In the genomic region with DNA sequence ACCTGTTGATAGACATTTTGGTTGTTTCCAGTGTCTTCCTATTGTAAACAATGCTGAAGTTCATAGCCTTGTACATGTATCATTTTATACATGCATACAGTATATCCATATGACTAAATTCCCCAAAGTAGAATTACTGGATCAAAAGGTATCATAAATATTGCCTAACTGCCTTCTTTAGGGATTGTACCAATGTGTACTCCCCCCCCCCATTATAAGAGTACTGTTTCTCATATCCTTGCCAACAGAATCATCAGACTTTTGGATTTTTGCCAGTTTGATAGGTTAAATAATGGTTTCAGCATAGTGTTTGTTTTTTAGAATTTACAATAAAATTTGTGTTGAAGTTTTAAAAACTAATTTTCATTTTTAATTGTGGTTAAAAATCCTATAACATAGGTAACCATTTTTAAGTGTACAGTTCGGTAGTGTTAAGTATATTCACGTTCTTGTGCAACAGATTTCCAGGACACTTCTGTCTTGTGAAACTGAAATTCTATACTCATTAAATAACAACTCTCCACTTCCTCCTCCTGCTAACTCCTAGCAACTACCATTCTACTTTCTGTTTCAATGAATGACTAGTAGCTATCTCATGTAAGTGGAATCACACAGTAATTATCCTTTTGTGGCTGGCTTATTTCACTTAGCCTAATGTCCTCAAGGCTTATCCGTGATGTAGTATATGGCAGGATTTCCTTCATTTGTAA, we compare ENCODE assay signal across 8 cellular contexts. TPM values are rescaled to one million over a fixed set of nuclear protein-coding genes. Genes with fewer than 3 reads are reported as not detected.
DNase-seq lines count a peak whose midpoint lies in the region; ATAC-seq and TF ChIP-seq lines count a peak whose summit lies in the region.

No MANE protein-coding gene starts in this region.

- H3K36me3 ChIP-seq in esophagus squamous epithelium (no peaks in the 10 kb centered on the region), tibial nerve (no peaks in the 10 kb centered on the region)

- H3K9me3 ChIP-seq in esophagus squamous epithelium (no peaks in the 10 kb centered on the region), tibial nerve (no peaks in the 10 kb centered on the region)

- H3K27me3 Mint-ChIP-seq in stimulated activated naive B cell treated with anti-CD40 and anti-IgM and Interleukin-4, amounts not matched to agents 10 μg/mL and 1 μg/mL and 100 μg/mL, for 72 hours = no peaks in the 10 kb centered on the region

- H3K36me3 Mint-ChIP-seq in stimulated activated naive B cell treated with anti-CD40 and anti-IgM and Interleukin-4, amounts not matched to agents 10 μg/mL and 1 μg/mL and 100 μg/mL, for 72 hours = no peaks in the 10 kb centered on the region

- H3K4me1 ChIP-seq in esophagus squamous epithelium (peaks cover 0 to 38% (median 2%) of the 10 kb centered on the region in 3 donors), tibial nerve (no peaks in the 10 kb centered on the region)

- TF ChIP-seq POLR2A in esophagus squamous epithelium (IDR thresholded peaks at IDR 0.05) (no peak), tibial nerve (IDR thresholded peaks at IDR 0.05) (no peak)

- H3K4me3 ChIP-seq in esophagus squamous epithelium (no peak overlapping the region), tibial nerve (no peak overlapping the region)

- no peak overlapping the region for H3K4me3 Mint-ChIP-seq in stimulated activated naive B cell treated with anti-CD40 and anti-IgM and Interleukin-4, amounts not matched to agents 10 μg/mL and 1 μg/mL and 100 μg/mL, for 72 hours

- DNase-seq in DMS79 treated with DMSO at 0.1 percent for 48 hours (lab: John Stamatoyannopoulos, UW) = peak; percentile 79
- DNase-seq in NCI-H748 treated with DMSO at 0.1 percent for 48 hours (lab: John Stamatoyannopoulos, UW) = peak; percentile 82
- no peak for DNase-seq in esophagus squamous epithelium (lab: John Stamatoyannopoulos, UW)
- DNase-seq in stimulated activated naive B cell treated with anti-CD40 and anti-IgM and Interleukin-4, amounts not matched to agents 10 μg/mL and 1 μg/mL and 100 μg/mL, for 72 hours = no peak
- no peak for DNase-seq in stimulated activated CD4-positive, alpha-beta T cell treated with anti-CD3 and anti-CD28 coated beads, Interleukin-15, amount 100 ng/mL, for 24 hours
- no peak for DNase-seq in tibial nerve (ENCODE audit: low spot score in 2 of 2)

- ATAC-seq in GM19463 (IDR thresholded peaks at IDR 0.05; ENCODE audit: unreplicated experiment) = peak; percentile 99
- ATAC-seq in HG03457 (IDR thresholded peaks at IDR 0.05; ENCODE audit: unreplicated experiment) = peak; percentile 93
- ATAC-seq in stimulated activated naive B cell treated with anti-CD40 and anti-IgM and Interleukin-4, amounts not matched to agents 10 μg/mL and 1 μg/mL and 100 μg/mL, for 72 hours (replicated peaks) = peak; percentile 94 to 98

- intact Hi-C loops in esophagus squamous epithelium (cut with DNase I) = no loop called here

- WGBS in esophagus squamous epithelium, 2 donors = 17 to 19% methylated on average over 3 of the region's 3 CpGs
- 57 to 66% methylated on average over 3 of the region's 3 CpGs for WGBS in tibial nerve, 2 donors

- TF ChIP-seq CTCF in esophagus squamous epithelium (IDR thresholded peaks at IDR 0.05) (peak in 1 of 6 experiments; percentile 3), tibial nerve (IDR thresholded peaks at IDR 0.05) (no peak)

- no peak for TF ChIP-seq EP300 in tibial nerve (IDR thresholded peaks at IDR 0.05)

- peak overlapping the region; percentile 69 for H3K27ac Mint-ChIP-seq in stimulated activated naive B cell treated with anti-CD40 and anti-IgM and Interleukin-4, amounts not matched to agents 10 μg/mL and 1 μg/mL and 100 μg/mL, for 72 hours

- H3K27me3 ChIP-seq in esophagus squamous epithelium (no peaks in the 10 kb centered on the region), tibial nerve (no peaks in the 10 kb centered on the region)

- H3K27ac ChIP-seq in esophagus squamous epithelium = peak overlapping the region; percentile 22 to 51 (median 38)
- H3K27ac ChIP-seq in tibial nerve = no peak overlapping the region

- peaks cover 4 to 16% of the 10 kb centered on the region in 2 donors for H3K4me1 Mint-ChIP-seq in stimulated activated naive B cell treated with anti-CD40 and anti-IgM and Interleukin-4, amounts not matched to agents 10 μg/mL and 1 μg/mL and 100 μg/mL, for 72 hours

- H3K9me3 Mint-ChIP-seq in stimulated activated naive B cell treated with anti-CD40 and anti-IgM and Interleukin-4, amounts not matched to agents 10 μg/mL and 1 μg/mL and 100 μg/mL, for 72 hours = no peaks in the 10 kb centered on the region

RNA-seq across cellular contexts. Expression of a gene that starts 30.8 kb away (rescaled TPM):
- total RNA-seq in esophagus squamous epithelium = 10 to 100 TPM; 15.1 to 30.2 (median 24.0) TPM
- 10 to 100 TPM in 3 of 4 donors, 1 to 10 TPM in 1; 8.4 to 18.0 (median 13.6) TPM for total RNA-seq in tibial nerve

Comparison
In these comparisons a context has a peak if more than half of its experiments do, and no peak if none do; other contexts are left out.
1. DNase-seq: peak in DMS79 treated with DMSO at 0.1 percent for 48 hours (single experiment) and NCI-H748 treated with DMSO at 0.1 percent for 48 hours (single experiment); none in esophagus squamous epithelium (single experiment), stimulated activated naive B cell treated with anti-CD40 and anti-IgM and Interleukin-4, amounts not matched to agents 10 μg/mL and 1 μg/mL and 100 μg/mL, for 72 hours (single experiment), stimulated activated CD4-positive, alpha-beta T cell treated with anti-CD3 and anti-CD28 coated beads, Interleukin-15, amount 100 ng/mL, for 24 hours (single experiment) and tibial nerve (0 of 2).
2. H3K27ac ChIP-seq: peak in esophagus squamous epithelium (4 of 4); none in tibial nerve (0 of 4).
3. Peak in every context shown above with its lines, with median percentiles within 50 percentile points of each other: ATAC-seq.